ENCODE assay signal across 13 cellular contexts in the genomic region with DNA sequence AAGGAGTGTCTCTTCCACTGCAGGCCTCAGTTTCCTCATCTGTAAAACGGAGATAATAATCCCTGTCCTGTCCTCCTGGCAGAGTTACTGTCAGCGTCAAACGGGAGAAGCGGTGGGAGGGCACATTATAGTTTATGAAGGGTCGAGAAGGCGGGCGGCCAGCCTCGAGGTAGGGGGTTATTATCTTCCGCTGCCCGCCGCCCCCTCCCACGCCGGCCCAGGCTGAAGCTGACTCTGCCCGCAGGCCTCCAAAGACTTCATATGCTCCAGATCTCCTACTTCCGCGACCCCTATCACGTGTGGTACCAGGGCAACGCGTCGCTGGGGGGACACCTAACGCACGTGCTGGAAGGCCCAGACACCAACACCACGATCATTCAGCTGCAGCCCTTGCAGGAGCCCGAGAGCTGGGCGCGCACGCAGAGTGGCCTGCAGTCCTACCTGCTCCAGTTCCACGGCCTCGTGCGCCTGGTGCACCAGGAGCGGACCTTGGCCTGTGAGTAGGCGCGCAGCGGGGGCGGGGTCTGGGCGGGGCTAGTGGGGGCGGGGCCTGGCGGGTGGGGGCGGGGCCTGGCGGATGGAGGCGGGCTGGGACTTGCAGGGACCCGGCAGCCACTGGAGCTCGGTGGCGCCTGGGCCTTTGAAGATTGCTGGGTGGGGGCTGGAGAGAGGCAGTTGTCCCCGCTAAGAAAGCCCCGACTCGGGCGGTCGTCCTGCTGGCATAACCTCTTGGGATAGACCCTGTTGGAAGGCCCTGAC. TPM values are rescaled to one million over a fixed set of nuclear protein-coding genes. Genes with fewer than 3 reads are reported as not detected.
DNase-seq lines count a peak whose midpoint lies in the region; ATAC-seq lines count a peak whose summit lies in the region.
"Had no signal": no experiment of that assay in that cellular context is flagged by ENCODE, and none has a peak within 500 bp of the region (broad histone marks: within the 10 kb centered on the region; RNA-seq: fewer than 3 reads in every experiment).

No MANE protein-coding gene starts in this region.

- peaks cover 12% of the 10 kb centered on the region for H3K4me1 Mint-ChIP-seq in T-helper 2 cell treated with Interferon-gamma antibody and Interleukin-4, amounts not matched to agents 5 μg/mL and 100 μg/mL, for 36 hours (ENCODE audit: low read depth)
- H3K4me1 Mint-ChIP-seq in activated T-cell treated with anti-CD3 and anti-CD28 coated beads, Interleukin-2, amount 50 U/mL, for 4 hours (ENCODE audit: low read depth) = peaks cover 14% of the 10 kb centered on the region

- no peak for ATAC-seq in activated T-cell treated with anti-CD3 and anti-CD28 coated beads, Interleukin-2, amount 50 U/mL, for 4 hours
- no peak for ATAC-seq in HG03196 (IDR thresholded peaks at IDR 0.05; ENCODE audit: unreplicated experiment)

- peak; percentile 23 for DNase-seq in AG08396 (ENCODE audit: low spot score)
- peak; percentile 43 for DNase-seq in HT-29 (ENCODE audit: low spot score)
- peak; percentile 76 for DNase-seq in ecto neural progenitor cell (ENCODE audit: low spot score)
- no peak for DNase-seq in T-helper 2 cell treated with Interferon-gamma antibody and Interleukin-4, amounts not matched to agents 5 μg/mL and 100 μg/mL, for 36 hours (ENCODE audit: low spot score)
- no peak for DNase-seq in NCI-H187 (lab: John Stamatoyannopoulos, UW)
- no peak for DNase-seq in activated T-cell treated with anti-CD3 and anti-CD28 coated beads, Interleukin-2, amount 50 U/mL, for 4 hours
- DNase-seq: NCI-H1417, T1000 had no signal

- H3K27ac ChIP-seq in mucosa of rectum (ENCODE audit: low read depth in 2 of 2, low read length in 2 of 2) = no peak overlapping the region
- H3K27ac ChIP-seq: C4-2B, HL-60 had no signal

- H3K4me3 ChIP-seq in mucosa of rectum (ENCODE audit: low read length in 2 of 2) = peak overlapping the region; percentile 11 to 56

- no peaks in the 10 kb centered on the region for H3K36me3 Mint-ChIP-seq in T-helper 2 cell treated with Interferon-gamma antibody and Interleukin-4, amounts not matched to agents 5 μg/mL and 100 μg/mL, for 36 hours (ENCODE audit: low read depth)
- H3K36me3 Mint-ChIP-seq in activated T-cell treated with anti-CD3 and anti-CD28 coated beads, Interleukin-2, amount 50 U/mL, for 4 hours (ENCODE audit: insufficient read depth) = peaks cover 4% of the 10 kb centered on the region

- no peak overlapping the region for H3K4me3 Mint-ChIP-seq in T-helper 2 cell treated with Interferon-gamma antibody and Interleukin-4, amounts not matched to agents 5 μg/mL and 100 μg/mL, for 36 hours
- H3K4me3 Mint-ChIP-seq in activated T-cell treated with anti-CD3 and anti-CD28 coated beads, Interleukin-2, amount 50 U/mL, for 4 hours = no peak overlapping the region
- H3K4me3 Mint-ChIP-seq: stimulated activated naive CD8-positive, alpha-beta T cell treated with anti-CD3 and anti-CD28 coated beads, Interleukin-15, Interleukin-2, amounts not matched to agents 100 ng/mL and 50 ng/mL, for 24 hours had no signal

- H3K9me3 Mint-ChIP-seq in T-helper 2 cell treated with Interferon-gamma antibody and Interleukin-4, amounts not matched to agents 5 μg/mL and 100 μg/mL, for 36 hours = no peaks in the 10 kb centered on the region
- H3K9me3 Mint-ChIP-seq in activated T-cell treated with anti-CD3 and anti-CD28 coated beads, Interleukin-2, amount 50 U/mL, for 4 hours = no peaks in the 10 kb centered on the region
- H3K9me3 Mint-ChIP-seq: stimulated activated naive CD8-positive, alpha-beta T cell treated with anti-CD3 and anti-CD28 coated beads, Interleukin-15, Interleukin-2, amounts not matched to agents 100 ng/mL and 50 ng/mL, for 24 hours had no signal

- H3K27me3 Mint-ChIP-seq in T-helper 2 cell treated with Interferon-gamma antibody and Interleukin-4, amounts not matched to agents 5 μg/mL and 100 μg/mL, for 36 hours (ENCODE audit: low read depth) = no peaks in the 10 kb centered on the region
- H3K27me3 Mint-ChIP-seq in activated T-cell treated with anti-CD3 and anti-CD28 coated beads, Interleukin-2, amount 50 U/mL, for 4 hours (ENCODE audit: low read depth) = no peaks in the 10 kb centered on the region
- H3K27me3 Mint-ChIP-seq: stimulated activated naive CD8-positive, alpha-beta T cell treated with anti-CD3 and anti-CD28 coated beads, Interleukin-15, Interleukin-2, amounts not matched to agents 100 ng/mL and 50 ng/mL, for 24 hours had no signal

- no peak overlapping the region for H3K27ac Mint-ChIP-seq in T-helper 2 cell treated with Interferon-gamma antibody and Interleukin-4, amounts not matched to agents 5 μg/mL and 100 μg/mL, for 36 hours
- H3K27ac Mint-ChIP-seq: stimulated activated naive CD8-positive, alpha-beta T cell treated with anti-CD3 and anti-CD28 coated beads, Interleukin-15, Interleukin-2, amounts not matched to agents 100 ng/mL and 50 ng/mL, for 24 hours had no signal

- H3K27me3 ChIP-seq in mucosa of rectum (ENCODE audit: control insufficient read depth in 2 of 2, insufficient read depth in 2 of 2, low read length in 2 of 2) = no peaks in the 10 kb centered on the region

- no peaks in the 10 kb centered on the region for H3K36me3 ChIP-seq in mucosa of rectum (ENCODE audit: control insufficient read depth in 2 of 2, insufficient read depth in 2 of 2, low read length in 2 of 2)

- no peak overlapping the region for H3K9ac ChIP-seq in mucosa of rectum (ENCODE audit: low read depth in 1 of 2, low read length in 2 of 2)

- no peaks in the 10 kb centered on the region for H3K9me3 ChIP-seq in mucosa of rectum (ENCODE audit: control insufficient read depth in 2 of 2, low read length in 2 of 2)

- H3K4me1 ChIP-seq in mucosa of rectum (ENCODE audit: control insufficient read depth in 2 of 2, insufficient read depth in 2 of 2, low read length in 2 of 2) = peaks cover 12 to 15% of the 10 kb centered on the region in 2 donors

RNA-seq across cellular contexts. Expression of a gene that starts 2.8 kb away (rescaled TPM):
- total RNA-seq in HT-29 (2014; rRNA removed; shearing (Covaris generic)) = 117 and 130 TPM in 2 replicates
- 1 to 10 TPM; 1.1 to 1.4 (median 1.2) TPM for total RNA-seq in activated T-cell treated with anti-CD3 and anti-CD28 coated beads, Interleukin-2, amount 50 U/mL, for 4 hours

RNA-seq across cellular contexts. Expression of a gene that starts 27.5 kb away (rescaled TPM):
- 32.0 and 38.0 TPM in 2 replicates for total RNA-seq in HT-29 (2014; rRNA removed; shearing (Covaris generic))
- 10 to 100 TPM; 14.0 to 16.9 (median 16.7) TPM for total RNA-seq in activated T-cell treated with anti-CD3 and anti-CD28 coated beads, Interleukin-2, amount 50 U/mL, for 4 hours

RNA-seq across cellular contexts. Expression of a gene that starts 51.9 kb away (rescaled TPM):
- 5.7 and 6.3 TPM in 2 replicates for total RNA-seq in HT-29 (2014; rRNA removed; shearing (Covaris generic))
- not detected for total RNA-seq in activated T-cell treated with anti-CD3 and anti-CD28 coated beads, Interleukin-2, amount 50 U/mL, for 4 hours

Comparison
In these comparisons a context has a peak if more than half of its experiments do, and no peak if none do; other contexts are left out.
1. DNase-seq: peak in AG08396 (single experiment), HT-29 (single experiment) and ecto neural progenitor cell (single experiment); none in T-helper 2 cell treated with Interferon-gamma antibody and Interleukin-4, amounts not matched to agents 5 μg/mL and 100 μg/mL, for 36 hours (single experiment), NCI-H187 (0 of 2) and activated T-cell treated with anti-CD3 and anti-CD28 coated beads, Interleukin-2, amount 50 U/mL, for 4 hours (single experiment).
2. RNA of a gene that starts 2.8 kb away (total RNA-seq): 117 to 130 TPM in HT-29; 1.1 to 1.4 TPM in activated T-cell treated with anti-CD3 and anti-CD28 coated beads, Interleukin-2, amount 50 U/mL, for 4 hours; every median in the first group is over 10 times any median in the second.